In the genomic region with DNA sequence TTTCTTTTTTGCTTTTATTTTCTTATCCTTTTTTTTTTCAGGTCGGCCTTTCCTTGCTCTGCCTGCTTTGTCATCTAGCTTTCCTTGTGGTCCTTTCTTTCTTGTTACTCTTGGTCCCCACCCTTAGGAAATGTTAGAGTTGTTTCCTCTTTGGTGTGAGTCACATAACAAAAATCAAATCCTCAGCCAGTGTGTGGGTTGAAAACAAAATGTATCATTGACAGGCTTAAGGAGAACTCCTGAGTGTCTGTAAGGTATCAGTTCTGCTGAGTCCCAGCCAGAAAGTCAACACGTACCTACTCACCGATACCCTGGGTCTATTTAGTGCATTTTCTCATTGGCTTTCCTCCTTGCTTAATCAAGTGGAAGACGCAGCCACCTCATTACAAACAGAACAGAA, we compare ENCODE assay signal across 1 cellular context.
TF ChIP-seq lines count a peak whose summit lies in the region.

No MANE protein-coding gene starts in this region.

TF ChIP-seq in GM23338, 12 proteins besides CTCF, POLR2A, EP300 and RAD21 (continued from another document):
- TF ChIP-seq, protein P1, sequence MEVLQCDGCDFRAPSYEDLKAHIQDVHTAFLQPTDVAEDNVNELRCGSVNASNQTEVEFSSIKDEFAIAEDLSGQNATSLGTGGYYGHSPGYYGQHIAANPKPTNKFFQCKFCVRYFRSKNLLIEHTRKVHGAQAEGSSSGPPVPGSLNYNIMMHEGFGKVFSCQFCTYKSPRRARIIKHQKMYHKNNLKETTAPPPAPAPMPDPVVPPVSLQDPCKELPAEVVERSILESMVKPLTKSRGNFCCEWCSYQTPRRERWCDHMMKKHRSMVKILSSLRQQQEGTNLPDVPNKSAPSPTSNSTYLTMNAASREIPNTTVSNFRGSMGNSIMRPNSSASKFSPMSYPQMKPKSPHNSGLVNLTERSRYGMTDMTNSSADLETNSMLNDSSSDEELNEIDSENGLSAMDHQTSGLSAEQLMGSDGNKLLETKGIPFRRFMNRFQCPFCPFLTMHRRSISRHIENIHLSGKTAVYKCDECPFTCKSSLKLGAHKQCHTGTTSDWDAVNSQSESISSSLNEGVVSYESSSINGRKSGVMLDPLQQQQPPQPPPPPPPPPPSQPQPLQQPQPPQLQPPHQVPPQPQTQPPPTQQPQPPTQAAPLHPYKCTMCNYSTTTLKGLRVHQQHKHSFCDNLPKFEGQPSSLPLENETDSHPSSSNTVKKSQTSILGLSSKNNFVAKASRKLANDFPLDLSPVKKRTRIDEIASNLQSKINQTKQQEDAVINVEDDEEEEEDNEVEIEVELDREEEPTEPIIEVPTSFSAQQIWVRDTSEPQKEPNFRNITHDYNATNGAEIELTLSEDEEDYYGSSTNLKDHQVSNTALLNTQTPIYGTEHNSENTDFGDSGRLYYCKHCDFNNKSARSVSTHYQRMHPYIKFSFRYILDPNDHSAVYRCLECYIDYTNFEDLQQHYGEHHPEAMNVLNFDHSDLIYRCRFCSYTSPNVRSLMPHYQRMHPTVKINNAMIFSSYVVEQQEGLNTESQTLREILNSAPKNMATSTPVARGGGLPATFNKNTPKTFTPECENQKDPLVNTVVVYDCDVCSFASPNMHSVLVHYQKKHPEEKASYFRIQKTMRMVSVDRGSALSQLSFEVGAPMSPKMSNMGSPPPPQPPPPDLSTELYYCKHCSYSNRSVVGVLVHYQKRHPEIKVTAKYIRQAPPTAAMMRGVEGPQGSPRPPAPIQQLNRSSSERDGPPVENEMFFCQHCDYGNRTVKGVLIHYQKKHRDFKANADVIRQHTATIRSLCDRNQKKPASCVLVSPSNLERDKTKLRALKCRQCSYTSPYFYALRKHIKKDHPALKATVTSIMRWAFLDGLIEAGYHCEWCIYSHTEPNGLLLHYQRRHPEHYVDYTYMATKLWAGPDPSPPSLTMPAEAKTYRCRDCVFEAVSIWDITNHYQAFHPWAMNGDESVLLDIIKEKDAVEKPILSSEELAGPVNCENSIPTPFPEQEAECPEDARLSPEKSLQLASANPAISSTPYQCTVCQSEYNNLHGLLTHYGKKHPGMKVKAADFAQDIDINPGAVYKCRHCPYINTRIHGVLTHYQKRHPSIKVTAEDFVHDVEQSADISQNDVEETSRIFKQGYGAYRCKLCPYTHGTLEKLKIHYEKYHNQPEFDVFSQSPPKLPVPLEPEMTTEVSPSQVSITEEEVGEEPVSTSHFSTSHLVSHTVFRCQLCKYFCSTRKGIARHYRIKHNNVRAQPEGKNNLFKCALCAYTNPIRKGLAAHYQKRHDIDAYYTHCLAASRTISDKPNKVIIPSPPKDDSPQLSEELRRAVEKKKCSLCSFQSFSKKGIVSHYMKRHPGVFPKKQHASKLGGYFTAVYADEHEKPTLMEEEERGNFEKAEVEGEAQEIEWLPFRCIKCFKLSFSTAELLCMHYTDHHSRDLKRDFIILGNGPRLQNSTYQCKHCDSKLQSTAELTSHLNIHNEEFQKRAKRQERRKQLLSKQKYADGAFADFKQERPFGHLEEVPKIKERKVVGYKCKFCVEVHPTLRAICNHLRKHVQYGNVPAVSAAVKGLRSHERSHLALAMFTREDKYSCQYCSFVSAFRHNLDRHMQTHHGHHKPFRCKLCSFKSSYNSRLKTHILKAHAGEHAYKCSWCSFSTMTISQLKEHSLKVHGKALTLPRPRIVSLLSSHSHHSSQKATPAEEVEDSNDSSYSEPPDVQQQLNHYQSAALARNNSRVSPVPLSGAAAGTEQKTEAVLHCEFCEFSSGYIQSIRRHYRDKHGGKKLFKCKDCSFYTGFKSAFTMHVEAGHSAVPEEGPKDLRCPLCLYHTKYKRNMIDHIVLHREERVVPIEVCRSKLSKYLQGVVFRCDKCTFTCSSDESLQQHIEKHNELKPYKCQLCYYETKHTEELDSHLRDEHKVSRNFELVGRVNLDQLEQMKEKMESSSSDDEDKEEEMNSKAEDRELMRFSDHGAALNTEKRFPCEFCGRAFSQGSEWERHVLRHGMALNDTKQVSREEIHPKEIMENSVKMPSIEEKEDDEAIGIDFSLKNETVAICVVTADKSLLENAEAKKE (CRISPR knock-in tag; IDR thresholded peaks at IDR 0.05): no peak
- no peak for TF ChIP-seq ETS1 (IDR thresholded peaks at IDR 0.05)
